Comparison of ENCODE assay signal across 7 cellular contexts in the genomic region with DNA sequence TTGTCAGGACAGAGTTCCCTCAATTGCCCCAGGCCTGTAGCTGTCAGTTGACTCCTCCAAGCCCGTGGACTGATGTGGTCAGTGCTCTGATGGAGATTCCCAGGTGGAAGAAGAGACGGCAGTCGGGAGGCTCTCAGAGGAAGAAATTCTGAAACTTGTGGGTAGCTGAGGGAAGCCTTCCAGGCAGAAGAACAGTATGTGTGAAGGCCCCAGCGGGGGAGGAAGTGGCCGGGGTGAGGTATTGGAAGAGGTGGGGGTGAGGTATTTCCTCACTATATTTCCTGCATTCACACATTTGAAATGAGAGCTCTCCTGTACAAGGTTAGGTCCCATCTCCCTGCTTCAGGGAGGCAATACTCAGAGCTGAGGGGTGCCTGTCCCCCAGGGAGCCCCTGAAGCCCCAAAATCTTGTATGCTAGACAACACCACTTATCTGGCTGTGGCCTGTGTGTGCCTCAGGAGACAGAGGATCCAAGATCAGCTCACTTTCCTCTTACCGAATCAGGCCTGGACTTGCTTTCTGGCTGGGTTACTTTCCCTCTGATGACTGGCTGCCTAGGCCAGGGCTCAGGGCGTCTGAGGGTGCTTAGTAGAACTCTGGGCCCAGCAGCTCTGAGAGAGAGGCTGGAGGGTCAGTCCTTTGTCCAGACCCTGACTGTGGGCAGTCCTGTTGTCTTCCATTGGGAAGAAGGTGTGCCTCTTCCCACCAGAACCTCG. TPM values are rescaled to one million over a fixed set of nuclear protein-coding genes. Genes with fewer than 3 reads are reported as not detected.
DNase-seq lines count a peak whose midpoint lies in the region; ATAC-seq, FAIRE-seq and TF ChIP-seq lines count a peak whose summit lies in the region.

No MANE protein-coding gene starts in this region.

- H3K36me3 Mint-ChIP-seq in IgD-negative memory B cell = peaks cover 1% of the 10 kb centered on the region
- peaks cover 8% of the 10 kb centered on the region for H3K36me3 Mint-ChIP-seq in effector memory CD8-positive, alpha-beta T cell (ENCODE audit: insufficient read depth)

- ATAC-seq in effector memory CD8-positive, alpha-beta T cell (replicated peaks) = peak; percentile 93

- no peaks in the 10 kb centered on the region for H3K36me3 ChIP-seq in Karpas-422 (ENCODE audit: insufficient read depth, low read length)

- DNase-seq in activated CD4-positive, alpha-beta T cell treated with anti-CD3 and anti-CD28 coated beads, Interleukin-2, amount 50 U/mL, for 48 hours = peak; percentile 52 to 67
- DNase-seq in effector memory CD8-positive, alpha-beta T cell = peak; percentile 48 to 61 (median 49)
- no peak for DNase-seq in Karpas-422
- DNase-seq in H54 (ENCODE audit: insufficient read length, low spot score) = no peak
- DNase-seq in DMS114 treated with DMSO at 0.1 percent for 48 hours (lab: John Stamatoyannopoulos, UW; ENCODE audit: unreplicated experiment) = no peak

- no peak for TF ChIP-seq POLR2A in H54 (IDR thresholded peaks at IDR 0.05; ENCODE audit: low read depth, low read length)

- peaks cover 19 to 35% (median 27%) of the 10 kb centered on the region in 3 donors for H3K4me1 Mint-ChIP-seq in IgD-negative memory B cell
- peaks cover 46 to 50% of the 10 kb centered on the region in 2 donors for H3K4me1 Mint-ChIP-seq in effector memory CD8-positive, alpha-beta T cell (ENCODE audit: low read depth in 2 of 2)

- no peaks in the 10 kb centered on the region for H3K4me1 ChIP-seq in Karpas-422 (ENCODE audit: low read length)

- no peaks in the 10 kb centered on the region for H3K9me3 Mint-ChIP-seq in IgD-negative memory B cell
- H3K9me3 Mint-ChIP-seq in effector memory CD8-positive, alpha-beta T cell = no peaks in the 10 kb centered on the region

- no peaks in the 10 kb centered on the region for H3K27me3 ChIP-seq in Karpas-422 (ENCODE audit: low read length)

- no peak overlapping the region for H3K4me3 ChIP-seq in skin epidermis
- no peak overlapping the region for H3K4me3 ChIP-seq in Karpas-422 (ENCODE audit: low read length)

- no peaks in the 10 kb centered on the region for H3K79me2 ChIP-seq in Karpas-422 (ENCODE audit: low read length)

- no peak overlapping the region for H2AFZ ChIP-seq in Karpas-422 (ENCODE audit: low read length)

- peak overlapping the region in 2 of 3 donors; percentile 19 to 49 for H3K27ac Mint-ChIP-seq in IgD-negative memory B cell
- H3K27ac Mint-ChIP-seq in effector memory CD8-positive, alpha-beta T cell = peak overlapping the region; percentile 79 to 89

- no peak for FAIRE-seq in H54 (lab: Jason Lieb, UNC)

- H3K27ac ChIP-seq in skin epidermis = peak overlapping the region in 20 of 21 experiments; percentile 48 to 91 (median 74)
- H3K27ac ChIP-seq in Karpas-422 (ENCODE audit: low read length) = no peak overlapping the region

- peak overlapping the region in 2 of 4 donors; percentile 83 to 90 for H3K4me3 Mint-ChIP-seq in IgD-negative memory B cell
- peak overlapping the region; percentile 66 to 69 for H3K4me3 Mint-ChIP-seq in effector memory CD8-positive, alpha-beta T cell

- H3K9ac ChIP-seq in Karpas-422 (ENCODE audit: low read length) = no peak overlapping the region

- H3K9me2 ChIP-seq in Karpas-422 (replicated peaks; ENCODE audit: insufficient read depth, low read length) = no peaks in the 10 kb centered on the region

- H3K27me3 Mint-ChIP-seq in IgD-negative memory B cell = no peaks in the 10 kb centered on the region
- no peaks in the 10 kb centered on the region for H3K27me3 Mint-ChIP-seq in effector memory CD8-positive, alpha-beta T cell

- 0 out of 2 replicates have a peak, but pooled peaks cover 4% of the 10 kb centered on the region for H4K20me1 ChIP-seq in Karpas-422 (ENCODE audit: insufficient read depth, low read depth, low read length)

- no peak overlapping the region for H3K4me2 ChIP-seq in Karpas-422 (ENCODE audit: low read depth, low read length, poor library complexity, severe bottlenecking)

- H3K9me3 ChIP-seq in Karpas-422 (ENCODE audit: low read length) = no peaks in the 10 kb centered on the region

RNA-seq across cellular contexts. Expression of gene MYL9, which starts 49.3 kb away (rescaled TPM):
- polyA plus RNA-seq in IgD-negative memory B cell = 2.9 TPM
- total RNA-seq in Karpas-422 (2014; rRNA removed; shearing (Covaris generic); ENCODE audit: low replicate concordance) = not detected in 2 replicates

Comparison
In these comparisons a context has a peak if more than half of its experiments do, and no peak if none do; other contexts are left out.
1. DNase-seq: peak in activated CD4-positive, alpha-beta T cell treated with anti-CD3 and anti-CD28 coated beads, Interleukin-2, amount 50 U/mL, for 48 hours (2 of 2) and effector memory CD8-positive, alpha-beta T cell (3 of 3); none in Karpas-422 (single experiment), H54 (single experiment) and DMS114 treated with DMSO at 0.1 percent for 48 hours (single experiment).